ENCODE assay signal across 19 cellular contexts in the genomic region with DNA sequence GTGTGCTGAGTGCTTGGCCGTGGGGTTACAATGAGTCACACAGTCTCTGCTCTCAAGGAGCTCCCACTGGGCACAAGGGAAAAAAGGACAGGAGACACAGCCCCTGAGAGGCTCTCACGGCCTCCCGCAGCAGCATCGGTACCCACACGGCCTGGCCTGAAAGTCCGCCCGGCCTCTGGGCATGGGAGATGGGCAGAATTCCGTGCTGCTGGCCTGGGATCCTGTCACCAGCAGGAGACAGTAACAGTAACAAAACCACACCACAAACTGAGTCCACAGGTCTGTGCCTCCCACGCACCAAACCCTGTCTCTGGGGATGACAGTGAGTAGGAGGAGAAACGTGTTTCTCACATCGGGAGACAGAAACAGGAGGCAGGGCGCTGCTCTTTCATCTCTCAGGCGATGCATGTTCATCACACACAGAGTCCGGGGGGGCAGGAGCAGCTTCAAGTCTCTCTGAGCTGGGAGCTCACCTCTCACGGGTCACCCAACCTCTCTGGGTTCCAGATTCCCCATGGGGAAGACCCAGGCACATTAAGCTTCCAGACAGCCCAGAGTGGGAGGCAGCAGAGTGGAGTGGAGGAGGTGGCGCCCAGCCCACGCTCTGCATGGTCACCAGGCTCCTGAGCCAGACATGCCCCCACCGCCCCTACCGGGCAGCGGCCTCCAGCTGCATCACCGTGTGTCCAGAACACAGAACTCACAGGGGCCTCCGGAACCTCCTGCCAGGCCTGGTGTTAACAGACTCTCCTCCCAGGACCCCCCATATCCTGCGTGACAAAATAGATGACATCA.
"Had no signal": no experiment of that assay in that cellular context is flagged by ENCODE, and none has a peak within 500 bp of the region (broad histone marks: within the 10 kb centered on the region; RNA-seq: fewer than 3 reads in every experiment).

No MANE protein-coding gene starts in this region.

- H3K9me3 Mint-ChIP-seq: activated naive CD4-positive, alpha-beta T cell treated with anti-CD3 and anti-CD28 coated beads for 36 hours; nephron had no signal

- H3K4me1 Mint-ChIP-seq: activated CD8-positive, alpha-beta memory T cell treated with anti-CD3 and anti-CD28 coated beads, Interleukin-2, amount 10 ng/mL, durations not matched to agents 7 days and 5 days had no signal

- H3K36me3 Mint-ChIP-seq: activated CD8-positive, alpha-beta memory T cell treated with anti-CD3 and anti-CD28 coated beads, Interleukin-2, amount 10 ng/mL, durations not matched to agents 7 days and 5 days; brain had no signal

- ATAC-seq: activated CD8-positive, alpha-beta memory T cell treated with anti-CD3 and anti-CD28 coated beads, Interleukin-2, amount 10 ng/mL, durations not matched to agents 7 days and 5 days; foreskin keratinocyte; left lung; right cardiac atrium had no signal

- H3K27ac Mint-ChIP-seq: activated CD8-positive, alpha-beta memory T cell treated with anti-CD3 and anti-CD28 coated beads, Interleukin-2, amount 10 ng/mL, durations not matched to agents 7 days and 5 days; activated naive CD4-positive, alpha-beta T cell treated with anti-CD3 and anti-CD28 coated beads for 36 hours had no signal

- H3K4me1 ChIP-seq: foreskin keratinocyte, left lung, prostate gland had no signal

- H3K27me3 ChIP-seq: foreskin keratinocyte had no signal

- DNase-seq: activated CD4-positive, alpha-beta T cell treated with anti-CD3 and anti-CD28 coated beads for 1 hour; activated CD8-positive, alpha-beta memory T cell treated with anti-CD3 and anti-CD28 coated beads, Interleukin-2, amount 10 ng/mL, durations not matched to agents 7 days and 5 days; activated naive CD4-positive, alpha-beta T cell treated with anti-CD3 and anti-CD28 coated beads for 36 hours; foreskin keratinocyte; glutamatergic neuron; islet precursor cell; mammary epithelial cell; midbrain; stimulated activated CD4-positive, alpha-beta T cell treated with anti-CD3 and anti-CD28 coated beads, Interleukin-4, amount 100 ng/mL, for 1 hour; stomach; T-helper 2 cell; trophoblast cell had no signal

- H3K27me3 Mint-ChIP-seq: activated CD8-positive, alpha-beta memory T cell treated with anti-CD3 and anti-CD28 coated beads, Interleukin-2, amount 10 ng/mL, durations not matched to agents 7 days and 5 days had no signal

- H3K27ac ChIP-seq: foreskin keratinocyte, left lung, prostate gland, skin epidermis, stomach, VCaP had no signal

- H3K4me3 Mint-ChIP-seq: activated CD8-positive, alpha-beta memory T cell treated with anti-CD3 and anti-CD28 coated beads, Interleukin-2, amount 10 ng/mL, durations not matched to agents 7 days and 5 days; activated naive CD4-positive, alpha-beta T cell treated with anti-CD3 and anti-CD28 coated beads for 36 hours; brain; nephron had no signal

- H3K4me3 ChIP-seq: left lung, prostate gland, skin epidermis, stomach had no signal

- H3K9me3 ChIP-seq: left lung, prostate gland, stomach had no signal

- H3K36me3 ChIP-seq: left lung, prostate gland, stomach had no signal
